In the genomic region with DNA sequence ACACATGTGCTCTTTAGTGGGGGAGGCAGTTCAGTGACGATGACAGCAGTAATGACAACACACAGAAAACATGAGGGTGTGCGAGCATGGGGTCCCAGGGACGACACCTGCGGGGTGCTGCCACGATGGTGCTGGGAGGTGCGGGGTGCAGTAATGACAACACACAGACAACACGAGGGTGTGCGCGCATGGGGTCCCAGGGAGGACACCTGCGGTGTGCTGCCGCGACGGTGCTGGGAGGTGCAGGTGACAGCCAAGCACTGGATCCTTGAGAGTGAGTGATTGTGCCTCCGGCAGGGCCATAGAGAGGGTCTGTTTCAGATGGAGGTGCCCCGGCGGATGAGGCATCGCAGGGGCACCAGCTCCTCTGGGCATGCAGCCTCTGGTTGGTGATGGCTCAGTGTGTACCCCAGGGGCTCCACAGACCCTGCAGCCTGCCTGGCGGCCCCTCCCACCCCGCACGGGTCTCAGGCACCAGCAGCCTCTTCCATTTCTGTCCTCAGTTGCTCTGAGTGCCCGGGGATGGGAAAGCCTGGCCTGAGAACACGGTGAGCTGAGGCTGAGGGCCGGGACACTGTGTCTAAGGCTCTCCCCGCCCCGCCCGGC, we compare ENCODE assay signal across 1 cellular context.
TF ChIP-seq lines count a peak whose summit lies in the region.

No MANE protein-coding gene starts in this region.

TF ChIP-seq in H1, 55 proteins besides CTCF, POLR2A, EP300 and RAD21:
- TF ChIP-seq TEAD4 (IDR thresholded peaks at IDR 0.05; ENCODE audit: low read depth, low read length): no peak
- no peak for TF ChIP-seq CHD7 (IDR thresholded peaks at IDR 0.05; ENCODE audit: insufficient replicate concordance, low read length)
- no peak for TF ChIP-seq BCL11A (IDR thresholded peaks at IDR 0.05; ENCODE audit: low read depth in 2 of 2, low read length in 2 of 2)
- TF ChIP-seq CBX8 (IDR thresholded peaks at IDR 0.05; ENCODE audit: borderline replicate concordance, low read depth, low read length): no peak
- TF ChIP-seq, protein P1, sequence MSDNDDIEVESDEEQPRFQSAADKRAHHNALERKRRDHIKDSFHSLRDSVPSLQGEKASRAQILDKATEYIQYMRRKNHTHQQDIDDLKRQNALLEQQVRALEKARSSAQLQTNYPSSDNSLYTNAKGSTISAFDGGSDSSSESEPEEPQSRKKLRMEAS (IDR thresholded peaks at IDR 0.05): no peak
